In genomic region chr3:67654099-67654831, GRCh38 we compare ENCODE assay signal across 9 cellular contexts. TPM values are rescaled to one million over a fixed set of nuclear protein-coding genes. Genes with fewer than 3 reads are reported as not detected.
DNase-seq lines count a peak whose midpoint lies in the region; ATAC-seq, FAIRE-seq and TF ChIP-seq lines count a peak whose summit lies in the region.
"Had no signal": no experiment of that assay in that cellular context is flagged by ENCODE, and none has a peak within 500 bp of the region (broad histone marks: within the 10 kb centered on the region; RNA-seq: fewer than 3 reads in every experiment).

Gene SUCLG2 (minus strand): TSS chr3:67654612. CDS start chr3:67654586, 26 bp downstream.

- no peaks in the 10 kb centered on the region for H4K20me1 ChIP-seq in HepG2 (ENCODE audit: insufficient read depth, low read length)

- no peaks in the 10 kb centered on the region for H3K9me3 ChIP-seq in HepG2 (ENCODE audit: low read length)

- no peak for TF ChIP-seq CTCF in HepG2 (CRISPR knock-in tag; IDR thresholded peaks at IDR 0.05)

- H2AFZ ChIP-seq in HepG2 (ENCODE audit: low read length) = peak within 1 kb of the TSS; percentile 71

- peak; percentile 66; the same call in 1 of the 2 replicates for TF ChIP-seq RAD21 in HepG2 (CRISPR knock-in tag; IDR thresholded peaks at IDR 0.05)

- POLR2A ChIA-PET in HepG2 (lab: Yijun Ruan, JAX) = interaction anchor here (0.8 to 2.2 kb wide), 3 partner anchors 7 to 43 kb away, joined by 3 to 10 read pairs (median 5); no protein-coding TSS in a partner anchor

- H3K4me1 ChIP-seq in HepG2 (ENCODE audit: insufficient read depth, low read length) = peaks cover 46% of the 10 kb centered on the region

- H3K4me2 ChIP-seq in HepG2 (ENCODE audit: low read depth, low read length) = peak within 1 kb of the TSS; percentile 97

- ATAC-seq in GM18858 (IDR thresholded peaks at IDR 0.05; ENCODE audit: unreplicated experiment) (peak; percentile 37), HG03095 (IDR thresholded peaks at IDR 0.05; ENCODE audit: unreplicated experiment) (peak; percentile 70), HepG2 (peak; percentile 94)

- BruUV-seq in HepG2 (replicated peaks; lab: Mats Ljungman, UMichigan) = no TSS peak

- H3K4me3 ChIP-seq in HepG2 (replicated peaks in 1 of 3; ENCODE audit: insufficient read depth in 1 of 3, low read depth in 2 of 3, low read length in 3 of 3) = peak within 1 kb of the TSS; percentile 64 to 94 (median 93)

- intact Hi-C loops in HepG2 (cut with micrococcal nuclease; ENCODE audit: unreplicated experiment) = loop anchor here (1.0 to 5.0 kb wide), 2 partner anchors 62 to 114 kb away; no protein-coding TSS in a partner anchor

- no peaks in the 10 kb centered on the region for H3K27me3 ChIP-seq in HepG2 (ENCODE audit: control insufficient read depth in 1 of 2, insufficient read depth in 2 of 2, low read length in 2 of 2)

- peak; percentile 78 to 82 for TF ChIP-seq POLR2A in HepG2 (IDR thresholded peaks at IDR 0.05; ENCODE audit: insufficient read depth in 1 of 2, low read depth in 2 of 2, low read length in 2 of 2)

- H3K79me2 ChIP-seq in HepG2 (ENCODE audit: insufficient read depth, low read length) = peaks cover 18% of the 10 kb centered on the region

- in situ Hi-C loops in HepG2 (cut with HindIII; ENCODE audit: extremely low pct_ligation_motif_present, low pct_unique_long_range_greater_than_20kb) = no loop called here

- DNase-seq in AG08395 (ENCODE audit: low spot score) (peak; percentile 86), NCI-H510A (lab: John Stamatoyannopoulos, UW) (peak; percentile 71), dedifferentiated amniotic fluid mesenchymal stem cell (ENCODE audit: extremely low spot score) (peak; percentile 86), HepG2 (ENCODE audit: low spot score) (peak; percentile 71)
- peak; percentile 75 for DNase-seq in activated CD4-positive, alpha-beta T cell treated with anti-CD3 and anti-CD28 coated beads, Interleukin-2, amount 50 U/mL, for 1 hour
- DNase-seq in stimulated activated CD4-positive, alpha-beta T cell treated with anti-CD3 and anti-CD28 coated beads, Interleukin-4, amount 100 ng/mL, for 1 hour = peak; percentile 84

- CTCF ChIA-PET in HepG2 (lab: Yijun Ruan, JAX; ENCODE audit: low intra/inter-chr PET ratio, low total read pairs) = no interaction called here

- TF ChIP-seq EP300 in HepG2 (IDR thresholded peaks at IDR 0.05; ENCODE audit: low read depth in 2 of 2, low read length in 2 of 2) = peak in 1 of 2 experiments; percentile 26; a peak in 1 of 4 replicates
- TF ChIP-seq EP300 in HepG2 (CRISPR knock-in tag; IDR thresholded peaks at IDR 0.05; ENCODE audit: borderline replicate concordance) = peak; percentile 47; the same call in 1 of the 2 replicates

- 1% methylated on average over 38 of the region's 66 CpGs for WGBS in HepG2 (ENCODE audit: low lambda C conversion rate)

- no peaks in the 10 kb centered on the region for H3K36me3 ChIP-seq in HepG2 (replicated peaks in 1 of 2; ENCODE audit: control insufficient read depth in 1 of 2, insufficient read depth in 2 of 2, low read length in 2 of 2)

- peak within 1 kb of the TSS; percentile 94 for H3K27ac ChIP-seq in HepG2 (ENCODE audit: extremely low read length, insufficient read depth, low read length)

- peak within 1 kb of the TSS; percentile 97 for H3K9ac ChIP-seq in HepG2 (ENCODE audit: insufficient read depth, low read depth, low read length)

- FAIRE-seq in HepG2 (lab: Jason Lieb, UNC) = no peak
- FAIRE-seq: endometrium had no signal

TF ChIP-seq in HepG2, 621 proteins besides CTCF, POLR2A, EP300 and RAD21 (continues in another document):
- TF ChIP-seq TRIM24 (CRISPR knock-in tag; IDR thresholded peaks at IDR 0.05) (no peak), CBFB (CRISPR knock-in tag; IDR thresholded peaks at IDR 0.05) (peak; percentile 37; the same call in 1 of the 2 replicates), AGO1 (IDR thresholded peaks at IDR 0.05; ENCODE audit: low read depth, low read length, poor library complexity, severe bottlenecking) (peak; percentile 37), SNAPC2 (CRISPR knock-in tag; IDR thresholded peaks at IDR 0.05) (peak; percentile 27; the same call in 1 of the 2 replicates), CENPBD1 (CRISPR knock-in tag; IDR thresholded peaks at IDR 0.05; ENCODE audit: borderline replicate concordance, low read depth) (no peak; the same call in 1 of the 2 replicates), KAT2B (IDR thresholded peaks at IDR 0.05; ENCODE audit: borderline replicate concordance, low read depth, low read length) (no peak), U2AF2 (IDR thresholded peaks at IDR 0.05; ENCODE audit: low read depth, low read length) (no peak), ZNF792 (CRISPR knock-in tag; IDR thresholded peaks at IDR 0.05) (0 out of 2 replicates have a peak, but pooled peaks have one; percentile 74), ZNF253 (CRISPR knock-in tag; IDR thresholded peaks at IDR 0.05; ENCODE audit: borderline replicate concordance) (no peak), ISL2 (CRISPR knock-in tag; IDR thresholded peaks at IDR 0.05) (0 out of 2 replicates have a peak, but pooled peaks have one; percentile 10), MTF2 (CRISPR knock-in tag; IDR thresholded peaks at IDR 0.05; ENCODE audit: borderline replicate concordance) (0 out of 2 replicates have a peak, but pooled peaks have one; percentile 27), IRF2 (CRISPR knock-in tag; IDR thresholded peaks at IDR 0.05) (peak; percentile 9; the same call in 1 of the 2 replicates), ZNF282 (IDR thresholded peaks at IDR 0.05; ENCODE audit: partially characterized antibody) (no peak), PLRG1 (conservative IDR thresholded peaks at IDR 0.05) (no peak), U2AF1 (optimal IDR thresholded peaks at IDR 0.05; ENCODE audit: low read depth, low read length) (peak; percentile 50), RBM39 (IDR thresholded peaks at IDR 0.05; ENCODE audit: low read depth, low read length, poor library complexity, severe bottlenecking) (peak; percentile 70), TFE3 (CRISPR knock-in tag; IDR thresholded peaks at IDR 0.05) (0 out of 2 replicates have a peak, but pooled peaks have one; percentile 25)
- TF ChIP-seq, protein P1, sequence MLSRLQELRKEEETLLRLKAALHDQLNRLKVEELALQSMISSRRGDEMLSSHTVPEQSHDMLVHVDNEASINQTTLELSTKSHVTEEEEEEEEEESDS (CRISPR knock-in tag; IDR thresholded peaks at IDR 0.05; ENCODE audit: borderline replicate concordance) = 0 out of 2 replicates have a peak, but pooled peaks have one; percentile 9

RNA-seq across cellular contexts. Expression of gene SUCLG2, which starts in this region (rescaled TPM):
- total RNA-seq in HepG2 (2016; rRNA removed; fragmentation: Illumina TruSeq; extraction: Trizol) = 64.9 and 79.4 TPM in 2 replicates
- total RNA-seq in HepG2 (2016; cell fraction: cytosol; rRNA removed; fragmentation: Illumina TruSeq; extraction: Trizol; ENCODE audit: low read depth) = 33.0 and 34.5 TPM in 2 replicates
- total RNA-seq in HepG2 (2016; cell fraction: insoluble cytoplasmic fraction; rRNA removed; fragmentation: Illumina TruSeq; extraction: Trizol) = 65.0 and 77.2 TPM in 2 replicates
- 28.2 and 33.3 TPM in 2 replicates for total RNA-seq in HepG2 (2016; cell fraction: membrane; rRNA removed; fragmentation: Illumina TruSeq; extraction: Trizol)
- total RNA-seq in HepG2 (2016; cell fraction: nucleus; rRNA removed; fragmentation: Illumina TruSeq; extraction: Trizol) = 40.6 and 43.6 TPM in 2 replicates
- 13.5 and 21.4 TPM in 2 replicates for polyA plus RNA-seq in HepG2 (2011; rRNA removed)
- polyA plus RNA-seq in HepG2 (2011; cell fraction: cytosol; rRNA removed) = 12.9 and 15.9 TPM in 2 replicates
- 3.4 and 4.4 TPM in 2 replicates for polyA plus RNA-seq in HepG2 (2011; cell fraction: nucleus; rRNA removed)
- polyA plus RNA-seq in HepG2 (2012) = 27.9 and 45.3 TPM in 2 replicates
- polyA plus RNA-seq in HepG2 (2016; cell fraction: cytosol; fragmentation: Illumina TruSeq; extraction: Trizol; ENCODE audit: low read depth) = 10.9 and 11.1 TPM in 2 replicates
- polyA plus RNA-seq in HepG2 (2016; cell fraction: insoluble cytoplasmic fraction; fragmentation: Illumina TruSeq; extraction: Trizol; ENCODE audit: low read depth) = 70.4 and 76.1 TPM in 2 replicates
- 20.7 and 22.2 TPM in 2 replicates for polyA plus RNA-seq in HepG2 (2016; cell fraction: membrane; fragmentation: Illumina TruSeq; extraction: Trizol; ENCODE audit: low read depth)
- 25.5 and 26.9 TPM in 2 replicates for polyA plus RNA-seq in HepG2 (2016; cell fraction: nucleus; fragmentation: Illumina TruSeq; extraction: Trizol; ENCODE audit: insufficient read depth, low read depth)
- polyA minus RNA-seq in HepG2 (2011; rRNA and poly(A)+ RNA removed; ENCODE audit: low replicate concordance) = 5.1 and 7.9 TPM in 2 replicates
- 20.6 and 21.5 TPM in 2 replicates for polyA minus RNA-seq in HepG2 (2011; cell fraction: cytosol; rRNA and poly(A)+ RNA removed)
- 30.3 and 32.4 TPM in 2 replicates for polyA minus RNA-seq in HepG2 (2011; cell fraction: nucleus; rRNA and poly(A)+ RNA removed)

Comparison
In these comparisons a context has a peak if more than half of its experiments do, and no peak if none do; other contexts are left out.
1. Peak in every context shown above with its lines: DNase-seq, ATAC-seq, H3K4me3 ChIP-seq and H3K27ac ChIP-seq.
2. ATAC-seq: peak in every context shown above with its lines; median percentile 94 in HepG2; 70 in HG03095; 37 in GM18858.